Comparison of ENCODE assay signal across 9 cellular contexts in the genomic region with DNA sequence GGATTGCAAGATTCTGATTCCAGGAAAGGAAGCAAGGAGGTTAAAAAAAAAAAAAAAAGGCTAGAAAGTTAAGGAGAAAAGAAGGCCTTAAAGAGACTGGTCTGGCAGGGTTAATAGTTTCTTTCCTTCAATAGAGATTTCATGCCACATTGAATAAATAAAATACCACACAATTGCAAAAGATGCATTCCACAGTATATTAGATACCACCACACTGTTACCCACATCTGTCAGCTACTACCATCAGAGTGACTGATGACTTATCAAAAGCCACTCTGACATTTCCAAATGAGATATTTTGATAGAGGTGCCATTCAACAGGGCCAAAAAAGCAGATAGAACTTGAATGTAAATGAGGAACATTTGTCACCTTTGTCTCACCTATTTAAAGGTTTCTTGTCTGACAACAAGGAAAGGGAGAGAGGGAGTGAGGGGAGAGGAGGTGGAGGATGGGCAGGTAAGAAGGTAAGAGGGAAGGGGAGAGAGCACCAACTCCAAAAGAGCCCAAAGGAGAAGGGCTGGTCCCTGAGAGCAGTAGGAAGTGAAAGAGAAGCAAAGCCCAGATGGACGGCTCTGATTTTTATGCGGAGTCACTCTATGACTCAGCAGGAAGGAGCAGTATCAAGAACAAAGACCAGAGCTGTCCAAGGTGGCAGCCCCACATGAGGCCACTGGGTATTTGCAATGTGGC. TPM values are rescaled to one million over a fixed set of nuclear protein-coding genes. Genes with fewer than 3 reads are reported as not detected.
DNase-seq lines count a peak whose midpoint lies in the region; ATAC-seq, FAIRE-seq and TF ChIP-seq lines count a peak whose summit lies in the region.
"Had no signal": no experiment of that assay in that cellular context is flagged by ENCODE, and none has a peak within 500 bp of the region (broad histone marks: within the 10 kb centered on the region; RNA-seq: fewer than 3 reads in every experiment).

No MANE protein-coding gene starts in this region.

- FAIRE-seq in small intestine (lab: Jason Lieb, UNC): no peak

- H3K4me1 ChIP-seq in small intestine (ENCODE audit: control insufficient read depth in 2 of 2, insufficient read depth in 1 of 2, low read depth in 1 of 2, low read length in 1 of 2): no peaks in the 10 kb centered on the region
- H3K4me1 ChIP-seq: upper lobe of left lung had no signal

- H3K4me3 ChIP-seq in small intestine (ENCODE audit: low read depth in 1 of 2, low read length in 2 of 2): no peak overlapping the region
- H3K4me3 ChIP-seq: upper lobe of left lung had no signal

- TF ChIP-seq CTCF in RWPE1 (conservative IDR thresholded peaks at IDR 0.05; ENCODE audit: low read depth): no peak

- CTCF ChIA-PET in RWPE1 (lab: Yijun Ruan, JAX): interaction anchor here (0.6 to 0.7 kb wide), 3 partner anchors 100 to 284 kb away, joined by 3 read pairs; no protein-coding TSS in a partner anchor

- DNase-seq in DMS 273 (lab: John Stamatoyannopoulos, UW; ENCODE audit: unreplicated experiment) (peak; percentile 86), H4 (ENCODE audit: low spot score) (peak; percentile 85), RWPE1 (ENCODE audit: low spot score) (peak; percentile 87), fibroblast of peridontal ligament (ENCODE audit: extremely low read depth) (peak; percentile 78), small intestine (peak; percentile 47)
- DNase-seq in activated CD8-positive, alpha-beta memory T cell treated with anti-CD3 and anti-CD28 coated beads, Interleukin-2, amount 50 U/mL, for 4 hours: no peak
- DNase-seq: upper lobe of left lung had no signal

- no peaks in the 10 kb centered on the region for H3K27me3 ChIP-seq in small intestine (ENCODE audit: control insufficient read depth in 2 of 2, insufficient read depth in 2 of 2, low read length in 2 of 2)
- H3K27me3 ChIP-seq: upper lobe of left lung had no signal

- H3K27ac ChIP-seq in RWPE1 (no peak overlapping the region), small intestine (ENCODE audit: low read depth in 1 of 2, low read length in 1 of 2) (no peak overlapping the region)
- H3K27ac ChIP-seq: upper lobe of left lung had no signal

- H3K9me3 ChIP-seq in small intestine (ENCODE audit: control insufficient read depth, low read depth): no peaks in the 10 kb centered on the region
- H3K9me3 ChIP-seq: upper lobe of left lung had no signal

- no peak for ATAC-seq in HG03469 (IDR thresholded peaks at IDR 0.05; ENCODE audit: unreplicated experiment)
- ATAC-seq in HG02870 (IDR thresholded peaks at IDR 0.05; ENCODE audit: unreplicated experiment): no peak

- POLR2A ChIA-PET in RWPE1 (lab: Yijun Ruan, JAX; ENCODE audit: low non-redundant PET): interaction anchor here (0.6 kb wide), 1 partner anchor 526 kb away, joined by 3 read pairs; no protein-coding TSS in a partner anchor

- WGBS in small intestine, 3 donors: 2 to 10% (median 2%) methylated on average over 2 of the region's 2 CpGs

- H3K36me3 ChIP-seq in small intestine (ENCODE audit: control insufficient read depth in 2 of 2, insufficient read depth in 2 of 2, low read length in 2 of 2): no peaks in the 10 kb centered on the region
- H3K36me3 ChIP-seq: upper lobe of left lung had no signal

RNA-seq across cellular contexts. Expression of gene LRRN2, which starts 38.3 kb away (rescaled TPM):
- total RNA-seq in H4 (2014; rRNA removed; shearing (Covaris generic)): 0.16 and 1.1 TPM in 2 replicates
- 1 to 10 TPM in 1 of 3 donors, not detected in 2; 3.0 TPM for polyA plus RNA-seq in small intestine
